Comparison of ENCODE assay signal across 8 cellular contexts in genomic region chr19:42075616-42076374, GRCh38. TPM values are rescaled to one million over a fixed set of nuclear protein-coding genes. Genes with fewer than 3 reads are reported as not detected.
DNase-seq lines count a peak whose midpoint lies in the region; ATAC-seq and TF ChIP-seq lines count a peak whose summit lies in the region.

Gene ZNF574, plus strand, starts transcription at chr19:42076166. Its CDS starts 2,441 bp downstream, at chr19:42078607.

- peak within 1 kb of the TSS; percentile 99 for H3K27ac Mint-ChIP-seq in activated CD4-positive, alpha-beta T cell treated with anti-CD3 and anti-CD28 coated beads, Interleukin-2, amount 10 ng/mL, durations not matched to agents 7 days and 5 days

- peak; percentile 100 for DNase-seq in NCI-H69 (lab: John Stamatoyannopoulos, UW)
- DNase-seq in activated CD4-positive, alpha-beta T cell treated with anti-CD3 and anti-CD28 coated beads, Interleukin-2, amount 10 ng/mL, durations not matched to agents 7 days and 5 days = peak; percentile 99
- DNase-seq in coronary artery (ENCODE audit: low spot score) = peak; percentile 99
- peak; percentile 95 to 97 for DNase-seq in stimulated activated CD4-positive, alpha-beta T cell treated with anti-CD3 and anti-CD28 coated beads, Interleukin-1b, Interleukin-23, amount 100 ng/mL, for 4 hours (ENCODE audit: low read depth in 2 of 2)

- H3K9me3 ChIP-seq in BLaER1 = no peaks in the 10 kb centered on the region

- no peaks in the 10 kb centered on the region for H3K9me3 Mint-ChIP-seq in activated CD4-positive, alpha-beta T cell treated with anti-CD3 and anti-CD28 coated beads, Interleukin-2, amount 10 ng/mL, durations not matched to agents 7 days and 5 days

- CTCF ChIA-PET in activated CD4-positive, alpha-beta T cell treated with anti-CD3 and anti-CD28 coated beads, Interleukin-2, amount 10 ng/mL, durations not matched to agents 7 days and 5 days (lab: Charles Lee) = interaction anchor here (0.5 to 0.9 kb wide), 3 partner anchors 41 to 122 kb away, joined by 3 to 8 read pairs (median 3); no protein-coding TSS in a partner anchor

- peak within 1 kb of the TSS; percentile 76 for H3K4me3 ChIP-seq in BLaER1
- H3K4me3 ChIP-seq in coronary artery = peak within 1 kb of the TSS; percentile 100

- peak within 1 kb of the TSS; percentile 100 for H3K4me3 Mint-ChIP-seq in activated CD4-positive, alpha-beta T cell treated with anti-CD3 and anti-CD28 coated beads, Interleukin-2, amount 10 ng/mL, durations not matched to agents 7 days and 5 days

- H3K4me1 Mint-ChIP-seq in activated CD4-positive, alpha-beta T cell treated with anti-CD3 and anti-CD28 coated beads, Interleukin-2, amount 10 ng/mL, durations not matched to agents 7 days and 5 days = peaks cover 39% of the 10 kb centered on the region

- ATAC-seq in GM19328 (IDR thresholded peaks at IDR 0.05; ENCODE audit: unreplicated experiment) (peak; percentile 91), HG03520 (IDR thresholded peaks at IDR 0.05; ENCODE audit: unreplicated experiment) (peak; percentile 87)

- H3K4me2 ChIP-seq in BLaER1 = peak within 1 kb of the TSS; percentile 99

- POLR2A ChIA-PET in activated CD4-positive, alpha-beta T cell treated with anti-CD3 and anti-CD28 coated beads, Interleukin-2, amount 10 ng/mL, durations not matched to agents 7 days and 5 days (lab: Charles Lee) = interaction anchor here (0.7 kb wide), 1 partner anchor 68 kb away, joined by 3 read pairs; no protein-coding TSS in a partner anchor

- H3K27me3 ChIP-seq in BLaER1 (no peaks in the 10 kb centered on the region), layer of hippocampus (ENCODE audit: control insufficient read depth, insufficient read depth, low read length) (no peaks in the 10 kb centered on the region)

- H3K36me3 Mint-ChIP-seq in activated CD4-positive, alpha-beta T cell treated with anti-CD3 and anti-CD28 coated beads, Interleukin-2, amount 10 ng/mL, durations not matched to agents 7 days and 5 days (ENCODE audit: low read depth) = peaks cover 12% of the 10 kb centered on the region

- H4K20me1 ChIP-seq in BLaER1 = peaks cover 45% of the 10 kb centered on the region

- TF ChIP-seq CTCF in coronary artery (IDR thresholded peaks at IDR 0.05) = no peak

- peak within 1 kb of the TSS; percentile 93 for H3K9ac ChIP-seq in BLaER1

- peaks cover 2% of the 10 kb centered on the region for H3K27me3 Mint-ChIP-seq in activated CD4-positive, alpha-beta T cell treated with anti-CD3 and anti-CD28 coated beads, Interleukin-2, amount 10 ng/mL, durations not matched to agents 7 days and 5 days

- peaks cover 52% of the 10 kb centered on the region for H3K4me1 ChIP-seq in BLaER1

- H3K27ac ChIP-seq in BLaER1 (peak within 1 kb of the TSS; percentile 96), coronary artery (peak within 1 kb of the TSS; percentile 85 to 99), layer of hippocampus (ENCODE audit: low read depth, low read length) (peak within 1 kb of the TSS; percentile 97)

- peaks cover 34% of the 10 kb centered on the region for H3K36me3 ChIP-seq in BLaER1

RNA-seq across cellular contexts. Expression of gene ZNF574, which starts in this region (rescaled TPM):
- 10 to 100 TPM; 14.1 to 15.8 TPM for total RNA-seq in activated CD4-positive, alpha-beta T cell treated with anti-CD3 and anti-CD28 coated beads, Interleukin-2, amount 10 ng/mL, durations not matched to agents 7 days and 5 days

Comparison
In these comparisons a context has a peak if more than half of its experiments do, and no peak if none do; other contexts are left out.
1. Peak in every context shown above with its lines: DNase-seq, ATAC-seq, H3K4me3 ChIP-seq and H3K27ac ChIP-seq.